ENCODE assay signal across 12 cellular contexts in genomic region chr5:39102684-39103155, GRCh38. TPM values are rescaled to one million over a fixed set of nuclear protein-coding genes. Genes with fewer than 3 reads are reported as not detected.
DNase-seq lines count a peak whose midpoint lies in the region; ATAC-seq and TF ChIP-seq lines count a peak whose summit lies in the region.
"Had no signal": no experiment of that assay in that cellular context is flagged by ENCODE, and none has a peak within 500 bp of the region (broad histone marks: within the 10 kb centered on the region; RNA-seq: fewer than 3 reads in every experiment).

No MANE protein-coding gene starts in this region.

- CTCF ChIA-PET in activated naive CD4-positive, alpha-beta T cell treated with anti-CD3 and anti-CD28 coated beads, Interleukin-2, amount 10 ng/mL, durations not matched to agents 7 days and 5 days (lab: Charles Lee) = no interaction called here

- peaks cover 15% of the 10 kb centered on the region for H3K4me1 ChIP-seq in fibroblast of lung (ENCODE audit: control insufficient read depth, extremely low read depth, insufficient read depth, low read length)
- peaks cover 49% of the 10 kb centered on the region for H3K4me1 ChIP-seq in skeletal muscle satellite cell (ENCODE audit: control insufficient read depth, insufficient read depth, low read length)

- H3K27ac ChIP-seq in fibroblast of lung (ENCODE audit: insufficient read depth, low read length) = peak overlapping the region; percentile 18
- H3K27ac ChIP-seq: VCaP had no signal

- peaks cover 11 to 12% of the 10 kb centered on the region in 2 donors for H3K36me3 Mint-ChIP-seq in activated naive CD4-positive, alpha-beta T cell treated with anti-CD3 and anti-CD28 coated beads, Interleukin-2, amount 50 U/mL, for 72 hours
- peaks cover 36% of the 10 kb centered on the region for H3K36me3 Mint-ChIP-seq in activated naive CD4-positive, alpha-beta T cell treated with anti-CD3 and anti-CD28 coated beads, Interleukin-2, amount 10 ng/mL, durations not matched to agents 7 days and 5 days

- H3K4me2 ChIP-seq in fibroblast of lung (ENCODE audit: extremely low read depth, insufficient read depth, low read length) = peak overlapping the region; percentile 20
- H3K4me2 ChIP-seq in skeletal muscle satellite cell (ENCODE audit: low read length) = peak overlapping the region; percentile 68

- H3K9ac ChIP-seq in fibroblast of lung (ENCODE audit: insufficient read depth, low read length) (no peak overlapping the region), skeletal muscle satellite cell (ENCODE audit: low read depth, low read length) (peak overlapping the region; percentile 24)

- H2AFZ ChIP-seq in fibroblast of lung (ENCODE audit: low read length) = no peak overlapping the region

- peak overlapping the region; percentile 75 to 77 for H3K27ac Mint-ChIP-seq in activated naive CD4-positive, alpha-beta T cell treated with anti-CD3 and anti-CD28 coated beads, Interleukin-2, amount 50 U/mL, for 72 hours
- H3K27ac Mint-ChIP-seq in activated naive CD4-positive, alpha-beta T cell treated with anti-CD3 and anti-CD28 coated beads, Interleukin-2, amount 10 ng/mL, durations not matched to agents 7 days and 5 days = no peak overlapping the region

- no peaks in the 10 kb centered on the region for H3K9me3 ChIP-seq in fibroblast of lung (ENCODE audit: control insufficient read depth, insufficient read depth, low read depth, low read length)
- no peaks in the 10 kb centered on the region for H3K9me3 ChIP-seq in skeletal muscle satellite cell (replicated peaks; ENCODE audit: low read length)

- ATAC-seq in activated naive CD4-positive, alpha-beta T cell treated with anti-CD3 and anti-CD28 coated beads, Interleukin-2, amount 50 U/mL, for 72 hours = no peak
- no peak for ATAC-seq in HG02759 (IDR thresholded peaks at IDR 0.05; ENCODE audit: unreplicated experiment)
- ATAC-seq: GM12878 had no signal

- no peak overlapping the region for H3K4me3 Mint-ChIP-seq in activated naive CD4-positive, alpha-beta T cell treated with anti-CD3 and anti-CD28 coated beads, Interleukin-2, amount 10 ng/mL, durations not matched to agents 7 days and 5 days

- H4K20me1 ChIP-seq in fibroblast of lung (ENCODE audit: control insufficient read depth, extremely low read depth, insufficient read depth, low read length) = no peaks in the 10 kb centered on the region

- H3K9me3 Mint-ChIP-seq in activated naive CD4-positive, alpha-beta T cell treated with anti-CD3 and anti-CD28 coated beads, Interleukin-2, amount 50 U/mL, for 72 hours = peaks cover 0 to 5% of the 10 kb centered on the region in 2 donors
- no peaks in the 10 kb centered on the region for H3K9me3 Mint-ChIP-seq in activated naive CD4-positive, alpha-beta T cell treated with anti-CD3 and anti-CD28 coated beads, Interleukin-2, amount 10 ng/mL, durations not matched to agents 7 days and 5 days

- H3K79me2 ChIP-seq in fibroblast of lung (ENCODE audit: control insufficient read depth, insufficient read depth, low read length) = no peaks in the 10 kb centered on the region

- peaks cover 28% of the 10 kb centered on the region for H3K4me1 Mint-ChIP-seq in activated naive CD4-positive, alpha-beta T cell treated with anti-CD3 and anti-CD28 coated beads, Interleukin-2, amount 10 ng/mL, durations not matched to agents 7 days and 5 days

- in situ Hi-C loops in SK-MEL-5 (cut with HindIII; ENCODE audit: low pct_unique_long_range_greater_than_20kb, low sequenced_read_pairs) = no loop called here

- TF ChIP-seq CTCF in fibroblast of lung (conservative IDR thresholded peaks at IDR 0.05 in 1 of 2, IDR thresholded peaks at IDR 0.05 in 1 of 2; ENCODE audit: low read depth in 1 of 2, low read length in 2 of 2) (no peak), GM10266 (IDR thresholded peaks at IDR 0.05; ENCODE audit: control insufficient read depth, insufficient read depth, low read depth, missing control alignments) (no peak)

- H3K27me3 Mint-ChIP-seq in activated naive CD4-positive, alpha-beta T cell treated with anti-CD3 and anti-CD28 coated beads, Interleukin-2, amount 10 ng/mL, durations not matched to agents 7 days and 5 days = no peaks in the 10 kb centered on the region

- no peak overlapping the region for H3K4me3 ChIP-seq in fibroblast of lung (replicated peaks in 1 of 4; ENCODE audit: control extremely low read depth in 1 of 4, insufficient read depth in 1 of 4, low read depth in 3 of 4, low read length in 4 of 4)
- H3K4me3 ChIP-seq in skeletal muscle satellite cell (ENCODE audit: low read length) = no peak overlapping the region
- H3K4me3 ChIP-seq: GM12878 had no signal

- DNase-seq in activated naive CD4-positive, alpha-beta T cell treated with anti-CD3 and anti-CD28 coated beads, Interleukin-2, amount 50 U/mL, for 72 hours (ENCODE audit: low spot score in 2 of 2) = no peak
- no peak for DNase-seq in activated naive CD4-positive, alpha-beta T cell treated with anti-CD3 and anti-CD28 coated beads, Interleukin-2, amount 10 ng/mL, durations not matched to agents 7 days and 5 days
- peak; percentile 84 for DNase-seq in SK-MEL-5 (ENCODE audit: low read depth, low spot score)
- peak; percentile 18 to 58 for DNase-seq in fibroblast of lung (ENCODE audit: low read depth in 2 of 2)
- no peak for DNase-seq in mucosa of gallbladder (ENCODE audit: low spot score)
- DNase-seq in GM10266 (ENCODE audit: extremely low spot score) = no peak
- DNase-seq: NCI-H2081 treated with DMSO at 0.1 percent for 48 hours; stimulated activated CD4-positive, alpha-beta T cell treated with anti-CD3 and anti-CD28 coated beads, Interleukin-4, amount 100 ng/mL, for 1 hour had no signal

- H3K27me3 ChIP-seq in fibroblast of lung (ENCODE audit: control insufficient read depth, insufficient read depth, low read length) = no peaks in the 10 kb centered on the region
- no peaks in the 10 kb centered on the region for H3K27me3 ChIP-seq in skeletal muscle satellite cell (ENCODE audit: control insufficient read depth, insufficient read depth, low read length)

- H3K36me3 ChIP-seq in fibroblast of lung (ENCODE audit: control insufficient read depth, insufficient read depth, low read length) = no peaks in the 10 kb centered on the region
- H3K36me3 ChIP-seq in skeletal muscle satellite cell (ENCODE audit: insufficient read depth, low read length) = no peaks in the 10 kb centered on the region

RNA-seq across cellular contexts. Expression of gene RICTOR, which starts 28.5 kb away (rescaled TPM):
- total RNA-seq in activated naive CD4-positive, alpha-beta T cell treated with anti-CD3 and anti-CD28 coated beads, Interleukin-2, amount 50 U/mL, for 72 hours = 10 to 100 TPM; 32.8 to 50.2 TPM
- 32.7 and 39.4 TPM in 2 replicates for total RNA-seq in SK-MEL-5 (2014; rRNA removed; shearing (Covaris generic))
- polyA plus RNA-seq in SK-MEL-5 (2015; cell fraction: cytosol; rRNA removed) = 7.4 and 11.9 TPM in 2 replicates
- 65.9 and 73.0 TPM in 2 replicates for polyA plus RNA-seq in SK-MEL-5 (2015; cell fraction: nucleus; rRNA removed)
- total RNA-seq in fibroblast of lung = 25.2 and 26.3 TPM in 2 replicates
- 9.1 and 17.1 TPM in 2 replicates for polyA plus RNA-seq in fibroblast of lung
- polyA plus RNA-seq in fibroblast of lung (2012) = 3.9 and 7.6 TPM in 2 replicates
- 12.3 and 22.2 TPM in 2 replicates for polyA minus RNA-seq in fibroblast of lung (ENCODE audit: low replicate concordance)
- 26.1 and 26.9 TPM in 2 replicates for total RNA-seq in skeletal muscle satellite cell (2012; rRNA removed)
- total RNA-seq in mucosa of gallbladder = 35.5 TPM

Comparison
In these comparisons a context has a peak if more than half of its experiments do, and no peak if none do; other contexts are left out.
1. DNase-seq: peak in SK-MEL-5 (single experiment) and fibroblast of lung (2 of 2); none in activated naive CD4-positive, alpha-beta T cell treated with anti-CD3 and anti-CD28 coated beads, Interleukin-2, amount 50 U/mL, for 72 hours (0 of 2), activated naive CD4-positive, alpha-beta T cell treated with anti-CD3 and anti-CD28 coated beads, Interleukin-2, amount 10 ng/mL, durations not matched to agents 7 days and 5 days (single experiment), mucosa of gallbladder (single experiment) and GM10266 (single experiment).